1 cellular context compared by ENCODE assay signal in the genomic region with DNA sequence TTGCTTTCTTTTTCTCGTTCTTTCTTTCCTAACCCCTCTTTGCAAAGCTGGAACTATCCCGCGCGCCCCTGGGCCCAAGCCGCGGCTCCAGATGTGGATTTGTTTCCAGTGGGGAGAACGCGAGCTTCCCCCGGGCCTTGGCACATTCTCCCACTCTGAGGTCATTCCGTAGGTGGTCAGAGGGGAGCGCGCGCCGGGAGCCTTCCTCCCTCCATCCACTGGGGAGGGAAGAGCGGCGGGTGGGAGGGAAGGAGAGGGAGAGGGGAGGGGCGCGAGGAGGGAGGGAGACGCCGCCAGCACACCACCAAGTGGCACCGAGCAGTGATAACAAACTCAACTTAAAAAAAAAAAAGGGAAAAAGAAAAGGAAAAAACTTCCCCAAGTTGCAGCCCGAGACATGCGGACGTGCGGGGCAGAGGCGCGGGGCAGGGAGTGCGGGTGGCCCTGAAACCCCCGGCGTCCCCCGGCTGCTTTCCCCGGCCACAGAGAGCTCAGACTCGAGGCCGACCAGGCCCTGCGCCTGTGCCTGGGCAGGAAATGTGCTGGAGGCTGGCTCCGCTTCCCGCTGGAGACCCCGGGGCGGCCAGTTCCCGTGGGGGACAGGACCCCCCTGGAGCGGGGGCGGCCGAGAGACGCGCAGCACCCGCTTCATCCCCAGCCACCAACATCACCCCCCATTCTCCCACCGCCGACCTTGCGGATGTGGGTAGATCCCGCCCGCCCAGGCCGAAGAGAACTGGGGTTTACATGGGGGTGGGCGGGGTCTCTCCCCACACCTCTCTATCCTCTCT.
TF ChIP-seq lines count a peak whose summit lies in the region.

No MANE protein-coding gene starts in this region.

TF ChIP-seq in endothelial cell of umbilical vein, 7 proteins besides CTCF, POLR2A, EP300 and RAD21:
- TF ChIP-seq JUN (IDR thresholded peaks at IDR 0.05; ENCODE audit: borderline replicate concordance, insufficient read depth, insufficient read length, low read depth), result no peak
- peak; percentile 25 for TF ChIP-seq POLR2AphosphoS5 (IDR thresholded peaks at IDR 0.05; ENCODE audit: insufficient read depth, low read depth, low read length)
